ENCODE assay signal across 1 cellular context in genomic region chr5:110840347-110840960, GRCh38.
TF ChIP-seq lines count a peak whose summit lies in the region.

No MANE protein-coding gene starts in this region.

TF ChIP-seq in GM23338, 12 proteins besides CTCF, POLR2A, EP300 and RAD21 (continued from another document):
- no peak for TF ChIP-seq ETS1 (IDR thresholded peaks at IDR 0.05)
- TF ChIP-seq CREB1 (CRISPR knock-in tag; IDR thresholded peaks at IDR 0.05; ENCODE audit: low read depth), result no peak
- no peak for TF ChIP-seq STAT1 (IDR thresholded peaks at IDR 0.05; ENCODE audit: unreplicated experiment)
- no peak for TF ChIP-seq EZH2phosphoT487 (IDR thresholded peaks at IDR 0.05; ENCODE audit: unreplicated experiment)
- TF ChIP-seq, protein P1, sequence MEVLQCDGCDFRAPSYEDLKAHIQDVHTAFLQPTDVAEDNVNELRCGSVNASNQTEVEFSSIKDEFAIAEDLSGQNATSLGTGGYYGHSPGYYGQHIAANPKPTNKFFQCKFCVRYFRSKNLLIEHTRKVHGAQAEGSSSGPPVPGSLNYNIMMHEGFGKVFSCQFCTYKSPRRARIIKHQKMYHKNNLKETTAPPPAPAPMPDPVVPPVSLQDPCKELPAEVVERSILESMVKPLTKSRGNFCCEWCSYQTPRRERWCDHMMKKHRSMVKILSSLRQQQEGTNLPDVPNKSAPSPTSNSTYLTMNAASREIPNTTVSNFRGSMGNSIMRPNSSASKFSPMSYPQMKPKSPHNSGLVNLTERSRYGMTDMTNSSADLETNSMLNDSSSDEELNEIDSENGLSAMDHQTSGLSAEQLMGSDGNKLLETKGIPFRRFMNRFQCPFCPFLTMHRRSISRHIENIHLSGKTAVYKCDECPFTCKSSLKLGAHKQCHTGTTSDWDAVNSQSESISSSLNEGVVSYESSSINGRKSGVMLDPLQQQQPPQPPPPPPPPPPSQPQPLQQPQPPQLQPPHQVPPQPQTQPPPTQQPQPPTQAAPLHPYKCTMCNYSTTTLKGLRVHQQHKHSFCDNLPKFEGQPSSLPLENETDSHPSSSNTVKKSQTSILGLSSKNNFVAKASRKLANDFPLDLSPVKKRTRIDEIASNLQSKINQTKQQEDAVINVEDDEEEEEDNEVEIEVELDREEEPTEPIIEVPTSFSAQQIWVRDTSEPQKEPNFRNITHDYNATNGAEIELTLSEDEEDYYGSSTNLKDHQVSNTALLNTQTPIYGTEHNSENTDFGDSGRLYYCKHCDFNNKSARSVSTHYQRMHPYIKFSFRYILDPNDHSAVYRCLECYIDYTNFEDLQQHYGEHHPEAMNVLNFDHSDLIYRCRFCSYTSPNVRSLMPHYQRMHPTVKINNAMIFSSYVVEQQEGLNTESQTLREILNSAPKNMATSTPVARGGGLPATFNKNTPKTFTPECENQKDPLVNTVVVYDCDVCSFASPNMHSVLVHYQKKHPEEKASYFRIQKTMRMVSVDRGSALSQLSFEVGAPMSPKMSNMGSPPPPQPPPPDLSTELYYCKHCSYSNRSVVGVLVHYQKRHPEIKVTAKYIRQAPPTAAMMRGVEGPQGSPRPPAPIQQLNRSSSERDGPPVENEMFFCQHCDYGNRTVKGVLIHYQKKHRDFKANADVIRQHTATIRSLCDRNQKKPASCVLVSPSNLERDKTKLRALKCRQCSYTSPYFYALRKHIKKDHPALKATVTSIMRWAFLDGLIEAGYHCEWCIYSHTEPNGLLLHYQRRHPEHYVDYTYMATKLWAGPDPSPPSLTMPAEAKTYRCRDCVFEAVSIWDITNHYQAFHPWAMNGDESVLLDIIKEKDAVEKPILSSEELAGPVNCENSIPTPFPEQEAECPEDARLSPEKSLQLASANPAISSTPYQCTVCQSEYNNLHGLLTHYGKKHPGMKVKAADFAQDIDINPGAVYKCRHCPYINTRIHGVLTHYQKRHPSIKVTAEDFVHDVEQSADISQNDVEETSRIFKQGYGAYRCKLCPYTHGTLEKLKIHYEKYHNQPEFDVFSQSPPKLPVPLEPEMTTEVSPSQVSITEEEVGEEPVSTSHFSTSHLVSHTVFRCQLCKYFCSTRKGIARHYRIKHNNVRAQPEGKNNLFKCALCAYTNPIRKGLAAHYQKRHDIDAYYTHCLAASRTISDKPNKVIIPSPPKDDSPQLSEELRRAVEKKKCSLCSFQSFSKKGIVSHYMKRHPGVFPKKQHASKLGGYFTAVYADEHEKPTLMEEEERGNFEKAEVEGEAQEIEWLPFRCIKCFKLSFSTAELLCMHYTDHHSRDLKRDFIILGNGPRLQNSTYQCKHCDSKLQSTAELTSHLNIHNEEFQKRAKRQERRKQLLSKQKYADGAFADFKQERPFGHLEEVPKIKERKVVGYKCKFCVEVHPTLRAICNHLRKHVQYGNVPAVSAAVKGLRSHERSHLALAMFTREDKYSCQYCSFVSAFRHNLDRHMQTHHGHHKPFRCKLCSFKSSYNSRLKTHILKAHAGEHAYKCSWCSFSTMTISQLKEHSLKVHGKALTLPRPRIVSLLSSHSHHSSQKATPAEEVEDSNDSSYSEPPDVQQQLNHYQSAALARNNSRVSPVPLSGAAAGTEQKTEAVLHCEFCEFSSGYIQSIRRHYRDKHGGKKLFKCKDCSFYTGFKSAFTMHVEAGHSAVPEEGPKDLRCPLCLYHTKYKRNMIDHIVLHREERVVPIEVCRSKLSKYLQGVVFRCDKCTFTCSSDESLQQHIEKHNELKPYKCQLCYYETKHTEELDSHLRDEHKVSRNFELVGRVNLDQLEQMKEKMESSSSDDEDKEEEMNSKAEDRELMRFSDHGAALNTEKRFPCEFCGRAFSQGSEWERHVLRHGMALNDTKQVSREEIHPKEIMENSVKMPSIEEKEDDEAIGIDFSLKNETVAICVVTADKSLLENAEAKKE (CRISPR knock-in tag; IDR thresholded peaks at IDR 0.05), result no peak
- TF ChIP-seq ZNF114 (CRISPR knock-in tag; IDR thresholded peaks at IDR 0.05), result no peak
